ENCODE assay signal across 1 cellular context in the genomic region with DNA sequence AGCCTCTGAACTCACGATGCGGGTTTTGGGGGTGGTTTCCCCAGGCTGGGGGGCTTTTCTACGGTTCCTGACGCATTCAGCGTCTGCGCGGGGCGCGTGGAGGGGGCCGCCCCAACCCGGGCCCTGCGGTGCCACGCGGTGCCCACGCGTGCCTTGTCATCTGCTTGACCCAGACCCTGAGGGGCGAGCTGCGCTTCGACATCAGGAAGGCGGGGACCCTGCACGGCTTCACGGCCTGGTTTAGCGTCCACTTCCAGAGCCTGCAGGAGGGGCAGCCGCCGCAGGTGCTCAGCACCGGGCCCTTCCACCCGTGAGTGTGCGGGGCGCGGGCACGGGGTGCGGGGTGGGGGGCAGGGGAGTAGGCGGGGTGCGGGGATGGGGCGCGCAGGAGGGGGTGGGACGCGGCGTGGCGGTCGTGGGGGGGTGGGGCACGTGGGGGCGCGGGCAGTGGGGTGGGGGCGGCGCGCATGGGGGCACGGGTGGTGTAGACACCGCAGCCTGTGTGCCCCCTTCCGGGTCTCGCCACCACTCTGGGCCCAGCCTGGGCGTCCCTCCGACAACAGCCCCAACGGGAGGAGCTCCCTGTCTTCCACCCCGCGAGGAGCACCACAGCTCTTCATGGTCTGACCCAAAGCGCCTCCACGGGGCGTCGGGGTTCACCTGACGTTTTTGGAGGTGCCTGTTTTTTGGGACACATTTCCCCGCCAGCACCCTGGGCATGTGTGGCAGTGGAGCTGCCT.
TF ChIP-seq lines count a peak whose summit lies in the region.

No MANE protein-coding gene starts in this region.

TF ChIP-seq in GM23338, 12 proteins besides CTCF, POLR2A, EP300 and RAD21 (continued from another document):
- TF ChIP-seq, protein P1, sequence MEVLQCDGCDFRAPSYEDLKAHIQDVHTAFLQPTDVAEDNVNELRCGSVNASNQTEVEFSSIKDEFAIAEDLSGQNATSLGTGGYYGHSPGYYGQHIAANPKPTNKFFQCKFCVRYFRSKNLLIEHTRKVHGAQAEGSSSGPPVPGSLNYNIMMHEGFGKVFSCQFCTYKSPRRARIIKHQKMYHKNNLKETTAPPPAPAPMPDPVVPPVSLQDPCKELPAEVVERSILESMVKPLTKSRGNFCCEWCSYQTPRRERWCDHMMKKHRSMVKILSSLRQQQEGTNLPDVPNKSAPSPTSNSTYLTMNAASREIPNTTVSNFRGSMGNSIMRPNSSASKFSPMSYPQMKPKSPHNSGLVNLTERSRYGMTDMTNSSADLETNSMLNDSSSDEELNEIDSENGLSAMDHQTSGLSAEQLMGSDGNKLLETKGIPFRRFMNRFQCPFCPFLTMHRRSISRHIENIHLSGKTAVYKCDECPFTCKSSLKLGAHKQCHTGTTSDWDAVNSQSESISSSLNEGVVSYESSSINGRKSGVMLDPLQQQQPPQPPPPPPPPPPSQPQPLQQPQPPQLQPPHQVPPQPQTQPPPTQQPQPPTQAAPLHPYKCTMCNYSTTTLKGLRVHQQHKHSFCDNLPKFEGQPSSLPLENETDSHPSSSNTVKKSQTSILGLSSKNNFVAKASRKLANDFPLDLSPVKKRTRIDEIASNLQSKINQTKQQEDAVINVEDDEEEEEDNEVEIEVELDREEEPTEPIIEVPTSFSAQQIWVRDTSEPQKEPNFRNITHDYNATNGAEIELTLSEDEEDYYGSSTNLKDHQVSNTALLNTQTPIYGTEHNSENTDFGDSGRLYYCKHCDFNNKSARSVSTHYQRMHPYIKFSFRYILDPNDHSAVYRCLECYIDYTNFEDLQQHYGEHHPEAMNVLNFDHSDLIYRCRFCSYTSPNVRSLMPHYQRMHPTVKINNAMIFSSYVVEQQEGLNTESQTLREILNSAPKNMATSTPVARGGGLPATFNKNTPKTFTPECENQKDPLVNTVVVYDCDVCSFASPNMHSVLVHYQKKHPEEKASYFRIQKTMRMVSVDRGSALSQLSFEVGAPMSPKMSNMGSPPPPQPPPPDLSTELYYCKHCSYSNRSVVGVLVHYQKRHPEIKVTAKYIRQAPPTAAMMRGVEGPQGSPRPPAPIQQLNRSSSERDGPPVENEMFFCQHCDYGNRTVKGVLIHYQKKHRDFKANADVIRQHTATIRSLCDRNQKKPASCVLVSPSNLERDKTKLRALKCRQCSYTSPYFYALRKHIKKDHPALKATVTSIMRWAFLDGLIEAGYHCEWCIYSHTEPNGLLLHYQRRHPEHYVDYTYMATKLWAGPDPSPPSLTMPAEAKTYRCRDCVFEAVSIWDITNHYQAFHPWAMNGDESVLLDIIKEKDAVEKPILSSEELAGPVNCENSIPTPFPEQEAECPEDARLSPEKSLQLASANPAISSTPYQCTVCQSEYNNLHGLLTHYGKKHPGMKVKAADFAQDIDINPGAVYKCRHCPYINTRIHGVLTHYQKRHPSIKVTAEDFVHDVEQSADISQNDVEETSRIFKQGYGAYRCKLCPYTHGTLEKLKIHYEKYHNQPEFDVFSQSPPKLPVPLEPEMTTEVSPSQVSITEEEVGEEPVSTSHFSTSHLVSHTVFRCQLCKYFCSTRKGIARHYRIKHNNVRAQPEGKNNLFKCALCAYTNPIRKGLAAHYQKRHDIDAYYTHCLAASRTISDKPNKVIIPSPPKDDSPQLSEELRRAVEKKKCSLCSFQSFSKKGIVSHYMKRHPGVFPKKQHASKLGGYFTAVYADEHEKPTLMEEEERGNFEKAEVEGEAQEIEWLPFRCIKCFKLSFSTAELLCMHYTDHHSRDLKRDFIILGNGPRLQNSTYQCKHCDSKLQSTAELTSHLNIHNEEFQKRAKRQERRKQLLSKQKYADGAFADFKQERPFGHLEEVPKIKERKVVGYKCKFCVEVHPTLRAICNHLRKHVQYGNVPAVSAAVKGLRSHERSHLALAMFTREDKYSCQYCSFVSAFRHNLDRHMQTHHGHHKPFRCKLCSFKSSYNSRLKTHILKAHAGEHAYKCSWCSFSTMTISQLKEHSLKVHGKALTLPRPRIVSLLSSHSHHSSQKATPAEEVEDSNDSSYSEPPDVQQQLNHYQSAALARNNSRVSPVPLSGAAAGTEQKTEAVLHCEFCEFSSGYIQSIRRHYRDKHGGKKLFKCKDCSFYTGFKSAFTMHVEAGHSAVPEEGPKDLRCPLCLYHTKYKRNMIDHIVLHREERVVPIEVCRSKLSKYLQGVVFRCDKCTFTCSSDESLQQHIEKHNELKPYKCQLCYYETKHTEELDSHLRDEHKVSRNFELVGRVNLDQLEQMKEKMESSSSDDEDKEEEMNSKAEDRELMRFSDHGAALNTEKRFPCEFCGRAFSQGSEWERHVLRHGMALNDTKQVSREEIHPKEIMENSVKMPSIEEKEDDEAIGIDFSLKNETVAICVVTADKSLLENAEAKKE (CRISPR knock-in tag; IDR thresholded peaks at IDR 0.05), result no peak
- no peak for TF ChIP-seq ZNF331 (CRISPR knock-in tag; IDR thresholded peaks at IDR 0.05; ENCODE audit: low read depth)
TF ChIP-seq in GM23338: peak in this region for 0.
